ENCODE assay signal across 23 cellular contexts in the genomic region with DNA sequence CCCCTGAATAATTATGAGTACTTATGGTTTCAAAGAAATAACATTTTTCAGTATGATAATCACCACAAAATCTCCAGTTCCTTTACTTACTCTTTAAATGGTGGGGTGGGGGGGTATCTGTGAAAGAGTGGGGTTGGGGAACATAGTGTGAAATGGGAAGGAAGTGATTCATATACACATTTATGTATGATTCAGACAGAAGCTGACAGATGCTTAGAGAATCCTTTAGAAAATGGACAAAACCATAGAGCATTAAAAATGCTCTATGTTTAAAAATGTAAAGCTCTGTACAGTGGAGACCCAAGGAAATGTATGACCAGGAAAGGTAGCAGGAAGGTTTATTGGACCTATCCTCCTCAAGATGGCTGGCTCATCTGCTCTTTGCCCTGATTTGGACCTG.
A peak's percentile ranks its signal among the peaks of the same experiment; 100 is the strongest.
DNase-seq lines count a peak whose midpoint lies in the region; ATAC-seq, FAIRE-seq and TF ChIP-seq lines count a peak whose summit lies in the region.
"Had no signal": no experiment of that assay in that cellular context is flagged by ENCODE, and none has a peak within 500 bp of the region (broad histone marks: within the 10 kb centered on the region; RNA-seq: fewer than 3 reads in every experiment).

No MANE protein-coding gene starts in this region.

- no peak overlapping the region for H3K9ac ChIP-seq in keratinocyte (ENCODE audit: control insufficient read depth, extremely low read depth, insufficient read depth, low read length)

- H2AFZ ChIP-seq in keratinocyte (ENCODE audit: control insufficient read depth, low read length): peak overlapping the region; percentile 41

- H3K27me3 ChIP-seq in A673 (replicated peaks; ENCODE audit: insufficient read depth, low read depth, low read length, poor library complexity) (no peaks in the 10 kb centered on the region), keratinocyte (ENCODE audit: control insufficient read depth, extremely low read depth, insufficient read depth, low read length) (no peaks in the 10 kb centered on the region), pancreas (no peaks in the 10 kb centered on the region)
- H3K27me3 ChIP-seq: heart left ventricle had no signal

- H4K20me1 ChIP-seq in keratinocyte (ENCODE audit: control insufficient read depth, extremely low read depth, insufficient read depth, low read length): no peaks in the 10 kb centered on the region

- H3K4me3 ChIP-seq in A673 (ENCODE audit: low read depth, low read length, poor library complexity, severe bottlenecking): no peak overlapping the region
- H3K4me3 ChIP-seq in astrocyte of the spinal cord (ENCODE audit: low read depth, low read length): no peak overlapping the region
- no peak overlapping the region for H3K4me3 ChIP-seq in keratinocyte (ENCODE audit: control insufficient read depth in 2 of 3, extremely low read depth in 1 of 3, insufficient read depth in 2 of 3, low read depth in 1 of 3, low read length in 3 of 3)
- H3K4me3 ChIP-seq in pancreas: no peak overlapping the region
- H3K4me3 ChIP-seq: heart left ventricle had no signal

- H3K4me2 ChIP-seq in keratinocyte (ENCODE audit: control insufficient read depth, extremely low read depth, insufficient read depth, low read depth, low read length): peak overlapping the region; percentile 3

- H3K9me1 ChIP-seq in keratinocyte (ENCODE audit: control insufficient read depth, extremely low read depth, insufficient read depth, low read length): no peaks in the 10 kb centered on the region

- no peak for TF ChIP-seq CTCF in A673 (conservative IDR thresholded peaks at IDR 0.05; ENCODE audit: low read depth, low read length)
- no peak for TF ChIP-seq CTCF in astrocyte of the spinal cord (IDR thresholded peaks at IDR 0.05; ENCODE audit: low read depth, low read length)
- no peak for TF ChIP-seq CTCF in keratinocyte (optimal IDR thresholded peaks at IDR 0.05 in 1 of 3, IDR thresholded peaks at IDR 0.05 in 1 of 3, conservative IDR thresholded peaks at IDR 0.05 in 1 of 3; ENCODE audit: extremely low read depth in 1 of 3, insufficient read depth in 2 of 3, low read length in 3 of 3)
- no peak for TF ChIP-seq CTCF in pancreas (IDR thresholded peaks at IDR 0.05)

- BruUV-seq in A673 (replicated peaks; lab: Mats Ljungman, UMichigan): no TSS peak

- no peak overlapping the region for H3K27ac ChIP-seq in A673 (ENCODE audit: low read depth, low read length, poor library complexity, severe bottlenecking)
- H3K27ac ChIP-seq in keratinocyte (ENCODE audit: control insufficient read depth, insufficient read depth, low read length): no peak overlapping the region
- H3K27ac ChIP-seq in pancreas: no peak overlapping the region
- H3K27ac ChIP-seq: heart left ventricle had no signal

- H3K4me1 ChIP-seq in A673 (ENCODE audit: insufficient read depth, low read length, poor library complexity, severe bottlenecking): no peaks in the 10 kb centered on the region
- H3K4me1 ChIP-seq in keratinocyte (ENCODE audit: control insufficient read depth, extremely low read depth, insufficient read depth, low read length): peaks cover 8% of the 10 kb centered on the region
- H3K4me1 ChIP-seq in pancreas: no peaks in the 10 kb centered on the region
- H3K4me1 ChIP-seq: heart left ventricle had no signal

- POLR2A ChIA-PET in A673 (lab: Charles Lee; ENCODE audit: low non-redundant PET): no interaction called here

- DNase-seq in A673 (ENCODE audit: low spot score) (peak; percentile 32), HTR-8/SVneo (ENCODE audit: insufficient read length, low spot score) (peak; percentile 12), astrocyte of the spinal cord (ENCODE audit: low read depth, low spot score) (peak; percentile 51), keratinocyte (ENCODE audit: low read depth, low spot score) (no peak), NCI-H345 treated with DMSO at 0.1 percent for 48 hours (lab: John Stamatoyannopoulos, UW; ENCODE audit: unreplicated experiment) (no peak), Right ventricle myocardium superior (no peak), pancreas (no peak)
- DNase-seq: activated CD8-positive, alpha-beta T cell treated with anti-CD3 and anti-CD28 coated beads for 36 hours; activated naive CD4-positive, alpha-beta T cell; C1 segment of cervical spinal cord; heart left ventricle; KBM-7; left ventricle myocardium superior; NCI-H1930; NCI-H226; nucleus accumbens; stimulated activated CD8-positive, alpha-beta memory T cell treated with anti-CD3 and anti-CD28 coated beads, Interleukin-4, amount 100 ng/mL, for 48 hours had no signal

- in situ Hi-C loops in astrocyte of the spinal cord (cut with HindIII; ENCODE audit: low sequenced_read_pairs): no loop called here

- H3K9me3 ChIP-seq in A673 (ENCODE audit: low read depth, low read length, poor library complexity, severe bottlenecking): no peaks in the 10 kb centered on the region
- no peaks in the 10 kb centered on the region for H3K9me3 ChIP-seq in keratinocyte (ENCODE audit: control insufficient read depth, low read depth, low read length)
- H3K9me3 ChIP-seq in pancreas: no peaks in the 10 kb centered on the region

- FAIRE-seq in HTR-8/SVneo (lab: Jason Lieb, UNC) (no peak), keratinocyte (lab: Jason Lieb, UNC) (peak; percentile 49), pancreas (lab: Jason Lieb, UNC) (no peak)
- FAIRE-seq: A204.1, colon, GM18507 had no signal

- dilution Hi-C loops in keratinocyte (cut with MboI; ENCODE audit: extremely low pct_ligation_motif_present, low sequenced_read_pairs): no loop called here

- intact Hi-C loops in A673 (cut with micrococcal nuclease; ENCODE audit: unreplicated experiment): no loop called here
- intact Hi-C loops in Right ventricle myocardium superior (cut with DNase I): no loop called here
- intact Hi-C loops in pancreas (cut with DNase I): no loop called here

- ATAC-seq in HG02759 (IDR thresholded peaks at IDR 0.05; ENCODE audit: unreplicated experiment) (no peak), Right ventricle myocardium superior (ENCODE audit: poor library complexity) (no peak), pancreas (no peak)
- ATAC-seq: activated CD4-positive, CD25-positive, alpha-beta regulatory T cell treated with anti-CD3 and anti-CD28 coated beads, Interleukin-2, amount 50 U/mL, for 24 hours; activated CD8-positive, alpha-beta T cell treated with anti-CD3 and anti-CD28 coated beads for 36 hours; heart left ventricle; left ventricle myocardium superior; Panc1 had no signal

- CTCF ChIA-PET in A673 (lab: Charles Lee): no interaction called here

- no peaks in the 10 kb centered on the region for H3K36me3 ChIP-seq in A673 (ENCODE audit: insufficient read depth, low read length, poor library complexity, severe bottlenecking)
- H3K36me3 ChIP-seq in keratinocyte (ENCODE audit: control insufficient read depth in 2 of 2, extremely low read depth in 1 of 2, insufficient read depth in 2 of 2, low read length in 2 of 2): no peaks in the 10 kb centered on the region
- no peaks in the 10 kb centered on the region for H3K36me3 ChIP-seq in pancreas
- H3K36me3 ChIP-seq: heart left ventricle had no signal

- H3K79me2 ChIP-seq in keratinocyte (ENCODE audit: control insufficient read depth, insufficient read depth, low read length): no peaks in the 10 kb centered on the region

Comparison
In these comparisons a context has a peak if more than half of its experiments do, and no peak if none do; other contexts are left out.
1. DNase-seq: peak in A673 (single experiment), HTR-8/SVneo (single experiment) and astrocyte of the spinal cord (single experiment); none in keratinocyte (single experiment), NCI-H345 treated with DMSO at 0.1 percent for 48 hours (single experiment), Right ventricle myocardium superior (single experiment) and pancreas (0 of 6).